1 cellular context compared by ENCODE assay signal in genomic region chr20:55266361-55266760, GRCh38.
TF ChIP-seq lines count a peak whose summit lies in the region.

No MANE protein-coding gene starts in this region.

TF ChIP-seq in GM12878, 131 proteins besides CTCF, POLR2A, EP300 and RAD21:
- TF ChIP-seq IKZF2 (IDR thresholded peaks at IDR 0.05) (peak; percentile 31 to 40; a peak in 1 of 4 replicates), NR2F1 (conservative IDR thresholded peaks at IDR 0.05) (0 out of 2 replicates have a peak, but pooled peaks have one; percentile 29), ZNF217 (IDR thresholded peaks at IDR 0.05) (peak; percentile 93), ZNF24 (IDR thresholded peaks at IDR 0.05) (peak; percentile 85), MTA2 (IDR thresholded peaks at IDR 0.05; ENCODE audit: low read depth) (peak; percentile 36; the same call in 1 of the 2 replicates)
- TF ChIP-seq, protein P1, sequence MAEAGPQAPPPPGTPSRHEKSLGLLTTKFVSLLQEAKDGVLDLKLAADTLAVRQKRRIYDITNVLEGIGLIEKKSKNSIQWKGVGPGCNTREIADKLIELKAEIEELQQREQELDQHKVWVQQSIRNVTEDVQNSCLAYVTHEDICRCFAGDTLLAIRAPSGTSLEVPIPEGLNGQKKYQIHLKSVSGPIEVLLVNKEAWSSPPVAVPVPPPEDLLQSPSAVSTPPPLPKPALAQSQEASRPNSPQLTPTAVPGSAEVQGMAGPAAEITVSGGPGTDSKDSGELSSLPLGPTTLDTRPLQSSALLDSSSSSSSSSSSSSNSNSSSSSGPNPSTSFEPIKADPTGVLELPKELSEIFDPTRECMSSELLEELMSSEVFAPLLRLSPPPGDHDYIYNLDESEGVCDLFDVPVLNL (IDR thresholded peaks at IDR 0.05; ENCODE audit: low read depth, low read length): no peak
